In genomic region chr18:63322246-63322645, GRCh38 we compare ENCODE assay signal across 8 cellular contexts. TPM values are rescaled to one million over a fixed set of nuclear protein-coding genes. Genes with fewer than 3 reads are reported as not detected.
DNase-seq lines count a peak whose midpoint lies in the region; ATAC-seq, FAIRE-seq and TF ChIP-seq lines count a peak whose summit lies in the region.

No MANE protein-coding gene starts in this region.

- DNase-seq in CD1c-positive myeloid dendritic cell (ENCODE audit: extremely low spot score) (peak; percentile 72), MM.1S (no peak), K562 (ENCODE audit: extremely low read depth in 1 of 4, low spot score in 3 of 4) (no peak), neuronal stem cell (ENCODE audit: low spot score) (no peak), Calu3 (no peak), NCI-H526 (lab: John Stamatoyannopoulos, UW) (no peak), GOT3 (lab: John Stamatoyannopoulos, UW) (no peak)

- no peaks in the 10 kb centered on the region for H3K9me1 ChIP-seq in K562 (ENCODE audit: control insufficient read depth, insufficient read depth, low read length)

- 82% methylated on average over 5 of the region's 5 CpGs for WGBS in K562 (ENCODE audit: insufficient coverage, low coverage, missing lambda C conversion rate)
- WGBS in neuronal stem cell (ENCODE audit: extremely low coverage in 2 of 2, insufficient read length in 2 of 2, insufficient replicate concordance in 1 of 2), 2 donors, result no CpG with 5 or more reads among the region's 5 CpGs

- H4K20me1 ChIP-seq in MM.1S (ENCODE audit: insufficient read depth, low read length) (no peaks in the 10 kb centered on the region), K562 (replicated peaks; ENCODE audit: control insufficient read depth, insufficient read depth, low read length) (no peaks in the 10 kb centered on the region)

- peaks cover 24% of the 10 kb centered on the region for H3K27me3 Mint-ChIP-seq in Calu3 (ENCODE audit: unreplicated experiment)

- no peak overlapping the region for H2BK12ac ChIP-seq in neuronal stem cell (ENCODE audit: low read length)

- H3K18ac ChIP-seq in neuronal stem cell (ENCODE audit: low read length), result no peak overlapping the region

- peaks cover 24% of the 10 kb centered on the region for H3K4me1 Mint-ChIP-seq in Calu3 (ENCODE audit: low read depth, unreplicated experiment)

- H3K9me3 Mint-ChIP-seq in Calu3 (ENCODE audit: low read depth, unreplicated experiment), result no peaks in the 10 kb centered on the region

- intact Hi-C loops in K562 (cut with micrococcal nuclease), result loop anchor here (5.0 kb wide), 1 partner anchor 190 kb away; no protein-coding TSS in a partner anchor
- intact Hi-C loops in Calu3 (cut with micrococcal nuclease; ENCODE audit: unreplicated experiment), result no loop called here

- no peak for TF ChIP-seq RAD21 in K562 (CRISPR knock-in tag; conservative IDR thresholded peaks at IDR 0.05 in 1 of 2, IDR thresholded peaks at IDR 0.05 in 1 of 2)

- POLR2A ChIA-PET in K562 (lab: Yijun Ruan, JAX), result no interaction called here

- H3K9ac ChIP-seq in MM.1S (ENCODE audit: low read length) (no peak overlapping the region), K562 (ENCODE audit: insufficient read depth in 1 of 2, low read depth in 2 of 2, low read length in 2 of 2) (no peak overlapping the region), neuronal stem cell (ENCODE audit: low read depth, low read length, poor library complexity) (no peak overlapping the region)

- ATAC-seq in K562 (no peak), HG02970 (IDR thresholded peaks at IDR 0.05; ENCODE audit: low FRiP score, unreplicated experiment) (no peak)

- H3K79me2 ChIP-seq in MM.1S (ENCODE audit: low read length) (peaks cover 24% of the 10 kb centered on the region), K562 (ENCODE audit: control insufficient read depth, insufficient read depth, low read length) (no peaks in the 10 kb centered on the region)

- H3K9me3 ChIP-seq in MM.1S (replicated peaks; ENCODE audit: insufficient read depth, low read length) (no peaks in the 10 kb centered on the region), K562 (replicated peaks; ENCODE audit: control insufficient read depth, insufficient read depth, low read depth, low read length) (no peaks in the 10 kb centered on the region), neuronal stem cell (replicated peaks in 1 of 2; ENCODE audit: control insufficient read depth in 2 of 2, insufficient read depth in 1 of 2, low read depth in 1 of 2, low read length in 2 of 2) (no peaks in the 10 kb centered on the region)

- H2BK5ac ChIP-seq in neuronal stem cell (ENCODE audit: low read length), result no peak overlapping the region

- in situ Hi-C loops in K562 (cut with MboI), result no loop called here

- no peak for TF ChIP-seq EP300 in K562 (IDR thresholded peaks at IDR 0.05; ENCODE audit: low read length)

- no peak for TF ChIP-seq CTCF in MM.1S (IDR thresholded peaks at IDR 0.05; ENCODE audit: low read length)
- TF ChIP-seq CTCF in K562 (IDR thresholded peaks at IDR 0.05 in 2 of 3, conservative IDR thresholded peaks at IDR 0.05 in 1 of 3; ENCODE audit: insufficient read depth in 2 of 3, low read depth in 1 of 3, low read length in 3 of 3), result no peak
- no peak for TF ChIP-seq CTCF in Calu3 (IDR thresholded peaks at IDR 0.05; ENCODE audit: unreplicated experiment)

- H3K4me1 ChIP-seq in MM.1S (ENCODE audit: low read length), result peaks cover 5% of the 10 kb centered on the region; the same call in 1 of the 2 replicates
- H3K4me1 ChIP-seq in K562 (replicated peaks in 1 of 2; ENCODE audit: control insufficient read depth in 2 of 2, insufficient read depth in 2 of 2, low read length in 2 of 2), result peaks cover 7 to 17% of the 10 kb centered on the region in 2 experiments; a peak in 4 of 5 replicates
- H3K4me1 ChIP-seq in neuronal stem cell (ENCODE audit: control insufficient read depth in 2 of 2, insufficient read depth in 1 of 2, low read depth in 1 of 2, low read length in 2 of 2), result peaks cover 8 to 13% of the 10 kb centered on the region in 2 donors

- FAIRE-seq in K562 (lab: Jason Lieb, UNC), result no peak

- BruUV-seq in K562 (replicated peaks; lab: Mats Ljungman, UMichigan), result no TSS peak
- BruUV-seq in Calu3 (replicated peaks; lab: Mats Ljungman, UMichigan), result no TSS peak

- TF ChIP-seq POLR2A in K562 (conservative IDR thresholded peaks at IDR 0.05), result no peak

- no peak overlapping the region for H3K14ac ChIP-seq in neuronal stem cell (ENCODE audit: low read length)

- no peak overlapping the region for H3K23ac ChIP-seq in neuronal stem cell (ENCODE audit: low read depth, low read length, poor library complexity)

- H3K4ac ChIP-seq in neuronal stem cell (ENCODE audit: low read length), result no peak overlapping the region

- H2BK15ac ChIP-seq in neuronal stem cell (ENCODE audit: low read length), result no peak overlapping the region

- H2AFZ ChIP-seq in MM.1S (ENCODE audit: low read length) (0 out of 2 replicates have a peak overlapping the region, but pooled peaks have one; percentile 38), K562 (ENCODE audit: low read depth, low read length) (peak overlapping the region; percentile 66; the same call in 1 of the 2 replicates), neuronal stem cell (ENCODE audit: low read length) (peak overlapping the region; percentile 81)

- H3F3A ChIP-seq in MM.1S (ENCODE audit: insufficient read depth, low read length), result peaks cover 17% of the 10 kb centered on the region

- no peak overlapping the region for H2BK120ac ChIP-seq in neuronal stem cell (ENCODE audit: low read depth, low read length)

- no peak overlapping the region for H4K8ac ChIP-seq in neuronal stem cell (ENCODE audit: low read depth, low read length)

- no peaks in the 10 kb centered on the region for H3K9me2 ChIP-seq in MM.1S (replicated peaks; ENCODE audit: insufficient read depth, low read length)

- no peak overlapping the region for H3K4me3 Mint-ChIP-seq in Calu3 (ENCODE audit: low read depth, unreplicated experiment)

- CTCF ChIA-PET in K562 (lab: Yijun Ruan, JAX; ENCODE audit: low intra/inter-chr PET ratio), result interaction anchor here (1.1 to 1.3 kb wide), 5 partner anchors 118 to 307 kb away, joined by 3 to 7 read pairs (median 4); no protein-coding TSS in a partner anchor
- CTCF ChIA-PET in Calu3 (lab: Charles Lee), result interaction anchor here (0.8 to 2.9 kb wide), 3 partner anchors 11 to 306 kb away, joined by 4 to 14 read pairs (median 4); no protein-coding TSS in a partner anchor

- no peaks in the 10 kb centered on the region for H3K36me3 ChIP-seq in MM.1S (replicated peaks; ENCODE audit: insufficient read depth, low read length)
- H3K36me3 ChIP-seq in K562 (ENCODE audit: control insufficient read depth, insufficient read depth, low read length), result no peaks in the 10 kb centered on the region
- no peaks in the 10 kb centered on the region for H3K36me3 ChIP-seq in neuronal stem cell (replicated peaks in 1 of 2; ENCODE audit: control insufficient read depth in 2 of 2, insufficient read depth in 2 of 2, low read length in 2 of 2)

- H3K27me3 ChIP-seq in MM.1S (replicated peaks; ENCODE audit: insufficient read depth, low read length) (no peaks in the 10 kb centered on the region), K562 (ENCODE audit: control insufficient read depth in 2 of 2, insufficient read depth in 2 of 2, low read length in 2 of 2) (peaks cover 0 to 4% of the 10 kb centered on the region in 2 experiments; a peak in 1 of 5 replicates), neuronal stem cell (ENCODE audit: control insufficient read depth in 3 of 3, insufficient read depth in 3 of 3, low read depth in 1 of 3, low read length in 3 of 3) (no peaks in the 10 kb centered on the region)

- no peaks in the 10 kb centered on the region for H3K79me1 ChIP-seq in neuronal stem cell (ENCODE audit: low read depth, low read length)

- H2AK5ac ChIP-seq in neuronal stem cell (ENCODE audit: low read depth, low read length), result no peak overlapping the region

- no peak overlapping the region for H3K27ac ChIP-seq in MM.1S (ENCODE audit: low read length)
- no peak overlapping the region for H3K27ac ChIP-seq in K562 (ENCODE audit: extremely low read depth, low read depth, low read length)
- no peak overlapping the region for H3K27ac ChIP-seq in neuronal stem cell (replicated peaks; ENCODE audit: low read length)

- H3K27ac Mint-ChIP-seq in Calu3 (ENCODE audit: unreplicated experiment), result no peak overlapping the region

- no peak overlapping the region for H3K4me3 ChIP-seq in MM.1S (ENCODE audit: low read length)
- H3K4me3 ChIP-seq in K562, result no peak overlapping the region
- no peak overlapping the region for H3K4me3 ChIP-seq in neuronal stem cell (ENCODE audit: low read length in 2 of 2)

- no peak overlapping the region for H3K4me2 ChIP-seq in MM.1S (ENCODE audit: low read depth, low read length)
- H3K4me2 ChIP-seq in K562 (ENCODE audit: insufficient read depth, low read length), result no peak overlapping the region
- H3K4me2 ChIP-seq in neuronal stem cell (ENCODE audit: insufficient read depth, low read length, poor library complexity, severe bottlenecking), result no peak overlapping the region

- peaks cover 26% of the 10 kb centered on the region for H3K36me3 Mint-ChIP-seq in Calu3 (ENCODE audit: insufficient read depth, unreplicated experiment)

- H4K91ac ChIP-seq in neuronal stem cell (ENCODE audit: low read depth, low read length, poor library complexity), result no peak overlapping the region

RNA-seq across cellular contexts. Expression of gene BCL2, which starts 2.7 kb away (rescaled TPM):
- total RNA-seq in K562 (2011; cell fraction: chromatin; rRNA removed; ENCODE audit: low replicate concordance), result 1.1 and 2.6 TPM in 2 replicates
- total RNA-seq in K562 (2011; cell fraction: nucleolus; rRNA removed), result 1.0 and 1.2 TPM in 2 replicates
- total RNA-seq in K562 (2011; cell fraction: nucleoplasm; rRNA removed), result 2.5 and 3.2 TPM in 2 replicates
- total RNA-seq in K562 (2014; rRNA removed), result 0.50 and 0.65 TPM in 2 replicates
- 0.80 and 0.91 TPM in 2 replicates for total RNA-seq in K562 (2014; rRNA removed; fragmentation: Illumina TruSeq; extraction: Trizol)
- 0.76 and 0.98 TPM in 2 replicates for total RNA-seq in K562 (2015; rRNA removed; fragmentation: Illumina TruSeq; extraction: Trizol)
- total RNA-seq in K562 (2021), result 1.1 and 1.2 TPM in 2 replicates
- polyA plus RNA-seq in K562 (2011; rRNA removed), result 0.43 and 0.78 TPM in 2 replicates
- 0.37 and 0.61 TPM in 2 replicates for polyA plus RNA-seq in K562 (2011; cell fraction: cytosol; rRNA removed)
- 0.44 and 0.75 TPM in 2 replicates for polyA plus RNA-seq in K562 (2011; cell fraction: nucleus; rRNA removed)
- 0.66 and 0.75 TPM in 2 replicates for polyA plus RNA-seq in K562 (2012)
- 0.65 and 0.72 TPM in 2 replicates for polyA plus RNA-seq in K562 (2014; fragmentation: Illumina TruSeq; extraction: Trizol)
- under 1 TPM; 0.10 to 0.18 TPM for polyA plus RNA-seq in K562 (2014; fragmentation: Nextera tagmentation; extraction: Ambion mirVana)
- 0.23 and 0.62 TPM in 2 replicates for polyA plus RNA-seq in K562 (2014; rRNA removed)
- polyA minus RNA-seq in K562 (2011; rRNA and poly(A)+ RNA removed), result 1.3 and 2.3 TPM in 2 replicates
- polyA minus RNA-seq in K562 (2011; cell fraction: cytosol; rRNA and poly(A)+ RNA removed), result 0.82 and 1.0 TPM in 2 replicates
- polyA minus RNA-seq in K562 (2011; cell fraction: nucleus; rRNA and poly(A)+ RNA removed), result 2.4 and 2.8 TPM in 2 replicates
- 10.8 TPM for polyA plus RNA-seq in neuronal stem cell (2013, experiment 1 of 2)
- 10.2 TPM for polyA plus RNA-seq in neuronal stem cell (2013, experiment 2 of 2)
- total RNA-seq in Calu3 (2022), result 2.9 and 4.0 TPM in 2 replicates

RNA-seq across cellular contexts. Expression of gene KDSR, which starts 44.8 kb away (rescaled TPM):
- total RNA-seq in K562 (2011; cell fraction: chromatin; rRNA removed; ENCODE audit: low replicate concordance), result 33.0 and 35.3 TPM in 2 replicates
- total RNA-seq in K562 (2011; cell fraction: nucleolus; rRNA removed), result 30.9 and 34.0 TPM in 2 replicates
- total RNA-seq in K562 (2011; cell fraction: nucleoplasm; rRNA removed), result 47.4 and 52.4 TPM in 2 replicates
- total RNA-seq in K562 (2014; rRNA removed) (11.3 and 12.4 TPM in 2 replicates), K562 (2014; rRNA removed; fragmentation: Illumina TruSeq; extraction: Trizol) (12.6 and 13.5 TPM in 2 replicates), K562 (2015; rRNA removed; fragmentation: Illumina TruSeq; extraction: Trizol) (7.3 and 8.3 TPM in 2 replicates), K562 (2021) (19.8 and 24.7 TPM in 2 replicates), Calu3 (2022) (53.3 and 59.3 TPM in 2 replicates)
- polyA plus RNA-seq in K562 (2011; rRNA removed) (10.9 and 17.7 TPM in 2 replicates), K562 (2014; fragmentation: Illumina TruSeq; extraction: Trizol) (15.5 and 15.8 TPM in 2 replicates), K562 (2014; fragmentation: Nextera tagmentation; extraction: Ambion mirVana) (1 to 10 TPM; 4.0 to 5.3 TPM), K562 (2014; rRNA removed) (10.8 TPM in 2 replicates)
- 7.5 and 11.9 TPM in 2 replicates for polyA plus RNA-seq in K562 (2011; cell fraction: cytosol; rRNA removed)
- polyA plus RNA-seq in K562 (2011; cell fraction: nucleus; rRNA removed), result 12.1 and 14.4 TPM in 2 replicates
- polyA plus RNA-seq in K562 (2012), result 12.4 and 17.1 TPM in 2 replicates
- polyA minus RNA-seq in K562 (2011; rRNA and poly(A)+ RNA removed), result 17.6 and 22.3 TPM in 2 replicates
- polyA minus RNA-seq in K562 (2011; cell fraction: cytosol; rRNA and poly(A)+ RNA removed), result 8.9 and 16.7 TPM in 2 replicates
- 10.0 and 13.8 TPM in 2 replicates for polyA minus RNA-seq in K562 (2011; cell fraction: nucleus; rRNA and poly(A)+ RNA removed)
- 14.8 TPM for polyA plus RNA-seq in neuronal stem cell (2013, experiment 1 of 2)
- polyA plus RNA-seq in neuronal stem cell (2013, experiment 2 of 2), result 15.2 TPM
